ENCODE assay signal across 9 cellular contexts in the genomic region with DNA sequence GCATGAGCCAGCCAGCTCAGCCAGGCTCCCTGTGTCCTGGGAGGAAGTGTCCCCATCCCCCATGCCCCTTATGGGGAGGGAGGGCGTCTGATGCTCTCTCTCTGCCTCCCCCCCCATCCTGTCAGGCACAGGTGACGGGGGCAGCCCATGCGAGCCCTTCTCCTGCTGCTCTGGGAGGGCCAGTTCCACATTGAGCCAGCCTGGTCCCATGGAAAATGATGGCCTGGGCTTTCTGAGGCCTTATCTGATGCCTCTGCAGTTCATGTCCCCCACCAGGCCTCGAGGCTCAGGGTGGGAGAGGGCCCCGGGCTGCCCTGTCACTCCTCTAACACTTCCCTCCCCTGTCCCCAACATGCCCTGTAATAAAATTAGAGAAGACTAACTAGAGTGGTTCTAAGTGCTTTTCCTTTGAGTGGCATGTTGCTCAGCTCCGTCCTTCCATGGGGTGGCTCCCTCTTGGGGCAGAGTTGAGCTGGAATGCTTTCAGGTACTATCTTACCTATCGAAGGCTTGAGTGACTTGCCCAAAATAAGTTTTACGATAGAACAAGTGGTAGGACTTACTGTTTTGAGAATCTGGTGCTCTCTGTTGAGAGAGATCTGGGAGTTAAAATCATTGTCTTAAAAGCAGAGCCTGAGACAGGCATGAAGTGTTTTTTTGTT. TPM values are rescaled to one million over a fixed set of nuclear protein-coding genes. Genes with fewer than 3 reads are reported as not detected.
DNase-seq lines count a peak whose midpoint lies in the region; ATAC-seq and TF ChIP-seq lines count a peak whose summit lies in the region.
"Had no signal": no experiment of that assay in that cellular context is flagged by ENCODE, and none has a peak within 500 bp of the region (broad histone marks: within the 10 kb centered on the region; RNA-seq: fewer than 3 reads in every experiment).

No MANE protein-coding gene starts in this region.

- no peak for ATAC-seq in HG03175 (IDR thresholded peaks at IDR 0.05; ENCODE audit: unreplicated experiment)

- H3K4me3 ChIP-seq in epithelial cell of esophagus (ENCODE audit: low read length) = no peak overlapping the region
- no peak overlapping the region for H3K4me3 ChIP-seq in retinal pigment epithelial cell (ENCODE audit: low read length)
- H3K4me3 ChIP-seq in Karpas-422 (ENCODE audit: low read length) = no peak overlapping the region

- H3K9me2 ChIP-seq in Karpas-422 (replicated peaks; ENCODE audit: insufficient read depth, low read length) = no peaks in the 10 kb centered on the region

- DNase-seq in NCI-H2107 treated with DMSO at 0.1 percent for 48 hours (lab: John Stamatoyannopoulos, UW; ENCODE audit: unreplicated experiment) (peak; percentile 27), NCI-H2107 (lab: John Stamatoyannopoulos, UW) (no peak), NCI-H82 treated with DMSO at 0.1 percent for 48 hours (lab: John Stamatoyannopoulos, UW; ENCODE audit: unreplicated experiment) (peak; percentile 10), epithelial cell of esophagus (ENCODE audit: low read depth) (peak; percentile 50), retinal pigment epithelial cell (ENCODE audit: low read depth) (no peak), foreskin melanocyte (no peak), Karpas-422 (no peak)
- DNase-seq: activated CD4-positive, alpha-beta T cell treated with anti-CD3 and anti-CD28 coated beads, Interleukin-2, amount 50 U/mL, for 1 hour had no signal

- no peaks in the 10 kb centered on the region for H3K27me3 ChIP-seq in Karpas-422 (ENCODE audit: low read length)

- no peak overlapping the region for H3K4me2 ChIP-seq in Karpas-422 (ENCODE audit: low read depth, low read length, poor library complexity, severe bottlenecking)

- no peaks in the 10 kb centered on the region for H3K9me3 ChIP-seq in Karpas-422 (ENCODE audit: low read length)

- no peaks in the 10 kb centered on the region for H3K36me3 ChIP-seq in Karpas-422 (ENCODE audit: insufficient read depth, low read length)

- H3K27ac ChIP-seq in Karpas-422 (ENCODE audit: low read length) = no peak overlapping the region

- TF ChIP-seq CTCF in epithelial cell of esophagus (IDR thresholded peaks at IDR 0.05; ENCODE audit: insufficient read depth, low read depth, low read length, missing control alignments) (peak; percentile 67), retinal pigment epithelial cell (conservative IDR thresholded peaks at IDR 0.05; ENCODE audit: low read depth, low read length) (peak; percentile 37)

- H3K9ac ChIP-seq in Karpas-422 (ENCODE audit: low read length) = no peak overlapping the region

- peaks cover 23% of the 10 kb centered on the region for H4K20me1 ChIP-seq in Karpas-422 (ENCODE audit: insufficient read depth, low read depth, low read length)

- no peak overlapping the region for H2AFZ ChIP-seq in Karpas-422 (ENCODE audit: low read length)

- peaks cover 37% of the 10 kb centered on the region for H3K4me1 ChIP-seq in Karpas-422 (ENCODE audit: low read length)

- H3K79me2 ChIP-seq in Karpas-422 (ENCODE audit: low read length) = no peaks in the 10 kb centered on the region

RNA-seq across cellular contexts. Expression of a gene that starts 1.8 kb away (rescaled TPM):
- 24.3 and 39.6 TPM in 2 replicates for total RNA-seq in Karpas-422 (2014; rRNA removed; shearing (Covaris generic); ENCODE audit: low replicate concordance)

RNA-seq across cellular contexts. Expression of a gene that starts 18.0 kb away (rescaled TPM):
- 2.7 and 5.1 TPM in 2 replicates for total RNA-seq in Karpas-422 (2014; rRNA removed; shearing (Covaris generic); ENCODE audit: low replicate concordance)

RNA-seq across cellular contexts. Expression of a gene that starts 41.3 kb away (rescaled TPM):
- total RNA-seq in Karpas-422 (2014; rRNA removed; shearing (Covaris generic); ENCODE audit: low replicate concordance) = 7.2 and 11.6 TPM in 2 replicates

RNA-seq across cellular contexts. Expression of a gene that starts 57.5 kb away (rescaled TPM):
- 6.3 and 8.4 TPM in 2 replicates for total RNA-seq in Karpas-422 (2014; rRNA removed; shearing (Covaris generic); ENCODE audit: low replicate concordance)

Comparison
In these comparisons a context has a peak if more than half of its experiments do, and no peak if none do; other contexts are left out.
1. DNase-seq: peak in NCI-H2107 treated with DMSO at 0.1 percent for 48 hours (single experiment), NCI-H82 treated with DMSO at 0.1 percent for 48 hours (single experiment) and epithelial cell of esophagus (single experiment); none in NCI-H2107 (single experiment), retinal pigment epithelial cell (single experiment), foreskin melanocyte (single experiment) and Karpas-422 (single experiment).